In the genomic region with DNA sequence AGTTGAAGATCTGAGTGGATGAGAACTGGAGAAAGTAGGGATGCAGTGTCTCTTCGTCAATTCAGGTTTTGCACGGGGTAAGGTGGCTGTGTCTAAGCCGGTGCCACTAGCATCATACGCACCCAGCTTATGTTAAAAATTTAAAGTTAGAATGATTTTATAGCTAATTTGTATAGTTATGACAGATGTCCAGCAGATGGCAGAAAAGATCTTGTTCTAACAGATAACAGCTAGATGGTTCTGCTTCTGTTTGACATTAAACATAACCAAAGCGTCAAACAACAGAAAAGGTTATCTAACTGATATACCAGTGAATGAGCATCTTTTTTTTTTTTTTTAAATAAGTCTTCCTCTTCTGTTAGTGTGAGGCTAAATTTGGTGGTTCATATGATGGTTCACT, we compare ENCODE assay signal across 9 cellular contexts.
DNase-seq lines count a peak whose midpoint lies in the region; ATAC-seq and TF ChIP-seq lines count a peak whose summit lies in the region.
"Had no signal": no experiment of that assay in that cellular context is flagged by ENCODE, and none has a peak within 500 bp of the region (broad histone marks: within the 10 kb centered on the region; RNA-seq: fewer than 3 reads in every experiment).

No MANE protein-coding gene starts in this region.

- H3K79me2 ChIP-seq in parathyroid adenoma = no peaks in the 10 kb centered on the region

- no peaks in the 10 kb centered on the region for H3K4me1 ChIP-seq in parathyroid adenoma
- H3K4me1 ChIP-seq in effector memory CD4-positive, alpha-beta T cell (ENCODE audit: control insufficient read depth, insufficient read depth, low read length, poor library complexity, severe bottlenecking) = no peaks in the 10 kb centered on the region

- peak; percentile 64 for DNase-seq in EH (ENCODE audit: low read depth)
- peak; percentile 60 for DNase-seq in LNCaP clone FGC (ENCODE audit: low read depth)
- peak; percentile 67 for DNase-seq in RPMI8226
- DNase-seq in fibroblast of gingiva (ENCODE audit: low read depth) = peak; percentile 55
- no peak for DNase-seq in ecto neural progenitor cell (ENCODE audit: low spot score)
- DNase-seq in effector memory CD4-positive, alpha-beta T cell = no peak
- DNase-seq: T-cell had no signal

- no peak overlapping the region for H3K9ac ChIP-seq in parathyroid adenoma

- H3K27ac ChIP-seq in parathyroid adenoma = no peak overlapping the region
- H3K27ac ChIP-seq in effector memory CD4-positive, alpha-beta T cell (ENCODE audit: insufficient read depth, low read length, poor library complexity, severe bottlenecking) = no peak overlapping the region

- H2AFZ ChIP-seq in parathyroid adenoma = no peak overlapping the region

- H3K4me2 ChIP-seq in parathyroid adenoma (ENCODE audit: low read length) = no peak overlapping the region

- H3K4me3 ChIP-seq in LNCaP clone FGC (ENCODE audit: low read depth, low read length) (no peak overlapping the region), parathyroid adenoma (ENCODE audit: low read depth, low read length) (no peak overlapping the region)
- H3K4me3 ChIP-seq in effector memory CD4-positive, alpha-beta T cell (ENCODE audit: insufficient read depth, low read depth, low read length, poor library complexity, severe bottlenecking) = no peak overlapping the region

- ATAC-seq in GM21528 (IDR thresholded peaks at IDR 0.05; ENCODE audit: low FRiP score, unreplicated experiment) = no peak

- H3K27me3 ChIP-seq in parathyroid adenoma (ENCODE audit: control insufficient read depth, insufficient read depth, low read length) = no peaks in the 10 kb centered on the region
- no peaks in the 10 kb centered on the region for H3K27me3 ChIP-seq in effector memory CD4-positive, alpha-beta T cell (replicated peaks; ENCODE audit: control insufficient read depth, insufficient read depth, low read length, poor library complexity, severe bottlenecking)

- no peaks in the 10 kb centered on the region for H3K9me3 ChIP-seq in parathyroid adenoma (ENCODE audit: control insufficient read depth, low read length)
- H3K9me3 ChIP-seq in effector memory CD4-positive, alpha-beta T cell (ENCODE audit: control insufficient read depth, low read length) = no peaks in the 10 kb centered on the region

- peak; percentile 50; the same call in 1 of the 2 replicates for TF ChIP-seq CTCF in LNCaP clone FGC (IDR thresholded peaks at IDR 0.05; ENCODE audit: control insufficient read depth, extremely low read depth, insufficient read depth)
- TF ChIP-seq CTCF in parathyroid adenoma (IDR thresholded peaks at IDR 0.05) = peak; percentile 43

- H3K36me3 ChIP-seq in parathyroid adenoma (ENCODE audit: control insufficient read depth, insufficient read depth, low read length) = no peaks in the 10 kb centered on the region
- H3K36me3 ChIP-seq in effector memory CD4-positive, alpha-beta T cell (ENCODE audit: control insufficient read depth, insufficient read depth, low read length) = no peaks in the 10 kb centered on the region

Comparison
In these comparisons a context has a peak if more than half of its experiments do, and no peak if none do; other contexts are left out.
1. DNase-seq: peak in EH (single experiment), LNCaP clone FGC (single experiment), RPMI8226 (single experiment) and fibroblast of gingiva (single experiment); none in ecto neural progenitor cell (single experiment) and effector memory CD4-positive, alpha-beta T cell (0 of 3).